In the genomic region with DNA sequence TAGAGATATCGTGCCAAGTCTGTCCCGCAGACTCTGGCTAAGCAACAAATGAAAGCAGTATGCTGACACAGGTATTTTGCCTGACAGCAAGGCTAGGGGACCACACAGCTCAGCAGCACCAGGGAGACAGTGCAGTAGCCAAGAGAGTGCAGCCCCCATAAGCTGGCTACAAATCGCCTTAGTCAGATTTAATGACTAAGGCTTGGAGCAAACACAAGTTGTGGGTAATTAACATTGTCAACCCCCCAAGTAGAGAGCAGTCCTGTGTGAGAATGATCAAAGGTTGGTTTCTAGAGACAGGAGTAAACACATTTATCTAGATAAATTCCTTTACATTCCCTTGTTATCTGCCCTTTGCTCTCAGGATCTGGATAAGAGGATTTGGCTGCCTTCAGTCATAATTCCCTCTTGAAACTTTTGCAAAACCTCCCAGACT, we compare ENCODE assay signal across 18 cellular contexts.
DNase-seq lines count a peak whose midpoint lies in the region; ATAC-seq and TF ChIP-seq lines count a peak whose summit lies in the region.
"Had no signal": no experiment of that assay in that cellular context is flagged by ENCODE, and none has a peak within 500 bp of the region (broad histone marks: within the 10 kb centered on the region; RNA-seq: fewer than 3 reads in every experiment).

No MANE protein-coding gene starts in this region.

- CTCF ChIA-PET in A673 (lab: Charles Lee): no interaction called here

- POLR2A ChIA-PET in A673 (lab: Charles Lee; ENCODE audit: low non-redundant PET): no interaction called here

- no peaks in the 10 kb centered on the region for H3K27me3 Mint-ChIP-seq in activated T-helper 1 cell treated with anti-CD3 and anti-CD28 coated beads, Interleukin-12 subunit alpha, Interleukin-12 subunit beta, Interleukin-2, Interleukin-4 antibody, amounts not matched to agents 30 ng/mL and 10 ng/mL and 1 ng/mL, durations not matched to agents 14 hours and 24 hours and 36 hours (ENCODE audit: insufficient read depth)
- H3K27me3 Mint-ChIP-seq: activated CD4-positive, alpha-beta memory T cell treated with anti-CD3 and anti-CD28 coated beads for 36 hours; activated naive CD4-positive, alpha-beta T cell treated with anti-CD3 and anti-CD28 coated beads, Interleukin-2, amount 10 ng/mL, durations not matched to agents 7 days and 5 days; CD4-positive, CD25-positive, alpha-beta regulatory T cell; T-helper 17 cell had no signal

- H3K36me3 Mint-ChIP-seq in activated T-helper 1 cell treated with anti-CD3 and anti-CD28 coated beads, Interleukin-12 subunit alpha, Interleukin-12 subunit beta, Interleukin-2, Interleukin-4 antibody, amounts not matched to agents 30 ng/mL and 10 ng/mL and 1 ng/mL, durations not matched to agents 14 hours and 24 hours and 36 hours (ENCODE audit: low read depth): no peaks in the 10 kb centered on the region
- H3K36me3 Mint-ChIP-seq: activated CD4-positive, alpha-beta memory T cell treated with anti-CD3 and anti-CD28 coated beads for 36 hours; activated naive CD4-positive, alpha-beta T cell treated with anti-CD3 and anti-CD28 coated beads, Interleukin-2, amount 10 ng/mL, durations not matched to agents 7 days and 5 days; CD4-positive, CD25-positive, alpha-beta regulatory T cell had no signal

- intact Hi-C loops in A673 (cut with micrococcal nuclease; ENCODE audit: unreplicated experiment): no loop called here
- intact Hi-C loops in activated T-helper 1 cell treated with anti-CD3 and anti-CD28 coated beads, Interleukin-12 subunit alpha, Interleukin-12 subunit beta, Interleukin-2, Interleukin-4 antibody, amounts not matched to agents 30 ng/mL and 10 ng/mL and 1 ng/mL, durations not matched to agents 14 hours and 24 hours and 36 hours (cut with micrococcal nuclease): no loop called here

- no TSS peak for BruUV-seq in A673 (replicated peaks; lab: Mats Ljungman, UMichigan)

- peak; percentile 1 for DNase-seq in A673 (ENCODE audit: low spot score)
- DNase-seq in HuH-7.5 (ENCODE audit: low spot score): peak; percentile 5
- DNase-seq in UCSD-AML1 (lab: John Stamatoyannopoulos, UW; ENCODE audit: unreplicated experiment): peak; percentile 3
- DNase-seq in left lobe of liver (ENCODE audit: low spot score): no peak
- no peak for DNase-seq in foreskin melanocyte
- DNase-seq in erythroblast (lab: John Stamatoyannopoulos, UW): no peak
- DNase-seq in activated T-helper 1 cell treated with anti-CD3 and anti-CD28 coated beads, Interleukin-12 subunit alpha, Interleukin-12 subunit beta, Interleukin-2, Interleukin-4 antibody, amounts not matched to agents 30 ng/mL and 10 ng/mL and 1 ng/mL, durations not matched to agents 14 hours and 24 hours and 36 hours (ENCODE audit: low spot score): no peak
- DNase-seq: activated CD4-positive, alpha-beta memory T cell treated with anti-CD3 and anti-CD28 coated beads for 36 hours; activated naive CD4-positive, alpha-beta T cell treated with anti-CD3 and anti-CD28 coated beads, Interleukin-2, amount 10 ng/mL, durations not matched to agents 7 days and 5 days; CD4-positive, CD25-positive, alpha-beta regulatory T cell; effector memory CD4-positive, alpha-beta T cell; NCI-H1417; NCI-H2171 treated with DMSO at 0.1 percent for 48 hours; NK-92 treated with Interleukin-12 subunit alpha and Interleukin-12 subunit beta, amount 100 ng/mL, for 24 hours; Right ventricle myocardium superior; T-helper 17 cell had no signal

- H3K4me1 Mint-ChIP-seq in activated T-helper 1 cell treated with anti-CD3 and anti-CD28 coated beads, Interleukin-12 subunit alpha, Interleukin-12 subunit beta, Interleukin-2, Interleukin-4 antibody, amounts not matched to agents 30 ng/mL and 10 ng/mL and 1 ng/mL, durations not matched to agents 14 hours and 24 hours and 36 hours (ENCODE audit: low read depth): no peaks in the 10 kb centered on the region
- H3K4me1 Mint-ChIP-seq: activated naive CD4-positive, alpha-beta T cell treated with anti-CD3 and anti-CD28 coated beads, Interleukin-2, amount 10 ng/mL, durations not matched to agents 7 days and 5 days; CD4-positive, CD25-positive, alpha-beta regulatory T cell; T-helper 17 cell had no signal

- no peak for TF ChIP-seq CTCF in A673 (conservative IDR thresholded peaks at IDR 0.05; ENCODE audit: low read depth, low read length)

- H3K4me3 Mint-ChIP-seq in activated T-helper 1 cell treated with anti-CD3 and anti-CD28 coated beads, Interleukin-12 subunit alpha, Interleukin-12 subunit beta, Interleukin-2, Interleukin-4 antibody, amounts not matched to agents 30 ng/mL and 10 ng/mL and 1 ng/mL, durations not matched to agents 14 hours and 24 hours and 36 hours: no peak overlapping the region
- H3K4me3 Mint-ChIP-seq: activated CD4-positive, alpha-beta memory T cell treated with anti-CD3 and anti-CD28 coated beads for 36 hours; activated naive CD4-positive, alpha-beta T cell treated with anti-CD3 and anti-CD28 coated beads, Interleukin-2, amount 10 ng/mL, durations not matched to agents 7 days and 5 days; CD4-positive, CD25-positive, alpha-beta regulatory T cell; T-helper 17 cell had no signal

- ATAC-seq in left lobe of liver (peak; percentile 73), GM21526 (IDR thresholded peaks at IDR 0.05; ENCODE audit: low FRiP score, unreplicated experiment) (no peak)
- ATAC-seq: T-helper 17 cell had no signal

- H3K9me3 Mint-ChIP-seq in activated T-helper 1 cell treated with anti-CD3 and anti-CD28 coated beads, Interleukin-12 subunit alpha, Interleukin-12 subunit beta, Interleukin-2, Interleukin-4 antibody, amounts not matched to agents 30 ng/mL and 10 ng/mL and 1 ng/mL, durations not matched to agents 14 hours and 24 hours and 36 hours: peaks cover 17% of the 10 kb centered on the region

- H3K4me3 ChIP-seq in A673 (ENCODE audit: low read depth, low read length, poor library complexity, severe bottlenecking): no peak overlapping the region
- H3K4me3 ChIP-seq: right atrium auricular region had no signal

- H3K36me3 ChIP-seq in A673 (ENCODE audit: insufficient read depth, low read length, poor library complexity, severe bottlenecking): no peaks in the 10 kb centered on the region
- H3K36me3 ChIP-seq: right atrium auricular region had no signal

- no peak overlapping the region for H3K27ac ChIP-seq in A673 (ENCODE audit: low read depth, low read length, poor library complexity, severe bottlenecking)
- H3K27ac ChIP-seq: right atrium auricular region had no signal

- no peak overlapping the region for H3K27ac Mint-ChIP-seq in activated T-helper 1 cell treated with anti-CD3 and anti-CD28 coated beads, Interleukin-12 subunit alpha, Interleukin-12 subunit beta, Interleukin-2, Interleukin-4 antibody, amounts not matched to agents 30 ng/mL and 10 ng/mL and 1 ng/mL, durations not matched to agents 14 hours and 24 hours and 36 hours
- H3K27ac Mint-ChIP-seq: activated CD4-positive, alpha-beta memory T cell treated with anti-CD3 and anti-CD28 coated beads for 36 hours; activated naive CD4-positive, alpha-beta T cell treated with anti-CD3 and anti-CD28 coated beads, Interleukin-2, amount 10 ng/mL, durations not matched to agents 7 days and 5 days; CD4-positive, CD25-positive, alpha-beta regulatory T cell; T-helper 17 cell had no signal

- no peaks in the 10 kb centered on the region for H3K9me3 ChIP-seq in A673 (ENCODE audit: low read depth, low read length, poor library complexity, severe bottlenecking)

- TF ChIP-seq POLR2A in erythroblast (IDR thresholded peaks at IDR 0.05; ENCODE audit: low read length): no peak

- H3K27me3 ChIP-seq in A673 (replicated peaks; ENCODE audit: insufficient read depth, low read depth, low read length, poor library complexity): no peaks in the 10 kb centered on the region
- H3K27me3 ChIP-seq: right atrium auricular region had no signal

- H3K4me1 ChIP-seq in A673 (ENCODE audit: insufficient read depth, low read length, poor library complexity, severe bottlenecking): no peaks in the 10 kb centered on the region
- H3K4me1 ChIP-seq: right atrium auricular region had no signal

Comparison
In these comparisons a context has a peak if more than half of its experiments do, and no peak if none do; other contexts are left out.
1. DNase-seq: peak in A673 (single experiment), HuH-7.5 (single experiment) and UCSD-AML1 (single experiment); none in left lobe of liver (single experiment), foreskin melanocyte (single experiment), erythroblast (0 of 2) and activated T-helper 1 cell treated with anti-CD3 and anti-CD28 coated beads, Interleukin-12 subunit alpha, Interleukin-12 subunit beta, Interleukin-2, Interleukin-4 antibody, amounts not matched to agents 30 ng/mL and 10 ng/mL and 1 ng/mL, durations not matched to agents 14 hours and 24 hours and 36 hours (single experiment).